Comparison of ENCODE assay signal across 8 cellular contexts in genomic region chr20:53899351-53900167, GRCh38.
DNase-seq lines count a peak whose midpoint lies in the region; ATAC-seq and TF ChIP-seq lines count a peak whose summit lies in the region.

No MANE protein-coding gene starts in this region.

- ATAC-seq in GM19035 (IDR thresholded peaks at IDR 0.05; ENCODE audit: unreplicated experiment) (peak; percentile 84), HG03280 (IDR thresholded peaks at IDR 0.05; ENCODE audit: unreplicated experiment) (peak; percentile 71)

- H3K27me3 ChIP-seq in ACC112 (ENCODE audit: insufficient read depth, low read length) = no peaks in the 10 kb centered on the region
- no peaks in the 10 kb centered on the region for H3K27me3 ChIP-seq in esophagus squamous epithelium

- TF ChIP-seq CTCF in esophagus squamous epithelium (IDR thresholded peaks at IDR 0.05) = no peak

- no peak for TF ChIP-seq POLR2A in esophagus squamous epithelium (IDR thresholded peaks at IDR 0.05)

- no peaks in the 10 kb centered on the region for H3K27me3 Mint-ChIP-seq in activated CD4-positive, alpha-beta memory T cell treated with anti-CD3 and anti-CD28 coated beads, Interleukin-2, amount 10 ng/mL, durations not matched to agents 7 days and 5 days

- CTCF ChIA-PET in activated CD4-positive, alpha-beta memory T cell treated with anti-CD3 and anti-CD28 coated beads, Interleukin-2, amount 10 ng/mL, durations not matched to agents 7 days and 5 days (lab: Charles Lee) = interaction anchor here (0.9 to 6.9 kb wide), 8 partner anchors 15 to 290 kb away, joined by 3 to 49 read pairs (median 4); no protein-coding TSS in a partner anchor

- peak overlapping the region; percentile 92 for H3K27ac ChIP-seq in ACC112 (ENCODE audit: low read depth, low read length)
- H3K27ac ChIP-seq in esophagus squamous epithelium = peak overlapping the region; percentile 58 to 81 (median 76)

- peak; percentile 82 to 96 for DNase-seq in NOMO-1 (lab: John Stamatoyannopoulos, UW; ENCODE audit: unreplicated experiment in 2 of 2)
- DNase-seq in activated CD4-positive, alpha-beta memory T cell treated with anti-CD3 and anti-CD28 coated beads, Interleukin-2, amount 10 ng/mL, durations not matched to agents 7 days and 5 days = peak; percentile 87
- no peak for DNase-seq in esophagus squamous epithelium (lab: John Stamatoyannopoulos, UW)
- DNase-seq in retina = peak; percentile 35
- no peak for DNase-seq in C1 segment of cervical spinal cord (lab: John Stamatoyannopoulos, UW)

- peak overlapping the region; percentile 78 for H3K27ac Mint-ChIP-seq in activated CD4-positive, alpha-beta memory T cell treated with anti-CD3 and anti-CD28 coated beads, Interleukin-2, amount 10 ng/mL, durations not matched to agents 7 days and 5 days

- POLR2A ChIA-PET in activated CD4-positive, alpha-beta memory T cell treated with anti-CD3 and anti-CD28 coated beads, Interleukin-2, amount 10 ng/mL, durations not matched to agents 7 days and 5 days (lab: Charles Lee) = interaction anchor here (0.7 to 3.1 kb wide), 15 partner anchors 12 to 317 kb away, joined by 3 to 16 read pairs (median 4); no protein-coding TSS in a partner anchor

- H3K4me1 ChIP-seq in ACC112 (ENCODE audit: control insufficient read depth, insufficient read depth, low read length, unreplicated experiment) = peaks cover 47% of the 10 kb centered on the region
- H3K4me1 ChIP-seq in esophagus squamous epithelium = peaks cover 23 to 54% (median 32%) of the 10 kb centered on the region in 3 donors

- H3K4me3 ChIP-seq in ACC112 (ENCODE audit: low read depth, low read length) = no peak overlapping the region
- no peak overlapping the region for H3K4me3 ChIP-seq in esophagus squamous epithelium

- WGBS in esophagus squamous epithelium, 2 donors = 20 to 25% methylated on average over 6 to 8 of the region's 8 CpGs

- no peak overlapping the region for H2AFZ ChIP-seq in ACC112 (ENCODE audit: low read length, unreplicated experiment)

- H3K4me3 Mint-ChIP-seq in activated CD4-positive, alpha-beta memory T cell treated with anti-CD3 and anti-CD28 coated beads, Interleukin-2, amount 10 ng/mL, durations not matched to agents 7 days and 5 days = no peak overlapping the region

- no peaks in the 10 kb centered on the region for H3K9me3 ChIP-seq in esophagus squamous epithelium

- H3K79me2 ChIP-seq in ACC112 (ENCODE audit: control insufficient read depth, insufficient read depth, low read length, unreplicated experiment) = no peaks in the 10 kb centered on the region

- no peaks in the 10 kb centered on the region for H3K36me3 Mint-ChIP-seq in activated CD4-positive, alpha-beta memory T cell treated with anti-CD3 and anti-CD28 coated beads, Interleukin-2, amount 10 ng/mL, durations not matched to agents 7 days and 5 days (ENCODE audit: low read depth)

- no peaks in the 10 kb centered on the region for H3K36me3 ChIP-seq in ACC112 (ENCODE audit: insufficient read depth, low read length)
- no peaks in the 10 kb centered on the region for H3K36me3 ChIP-seq in esophagus squamous epithelium

- intact Hi-C loops in esophagus squamous epithelium (cut with DNase I) = no loop called here

- no peaks in the 10 kb centered on the region for H3K9me3 Mint-ChIP-seq in activated CD4-positive, alpha-beta memory T cell treated with anti-CD3 and anti-CD28 coated beads, Interleukin-2, amount 10 ng/mL, durations not matched to agents 7 days and 5 days

- H3K4me1 Mint-ChIP-seq in activated CD4-positive, alpha-beta memory T cell treated with anti-CD3 and anti-CD28 coated beads, Interleukin-2, amount 10 ng/mL, durations not matched to agents 7 days and 5 days = peaks cover 54% of the 10 kb centered on the region

Comparison
In these comparisons a context has a peak if more than half of its experiments do, and no peak if none do; other contexts are left out.
1. DNase-seq: peak in NOMO-1 (2 of 2), activated CD4-positive, alpha-beta memory T cell treated with anti-CD3 and anti-CD28 coated beads, Interleukin-2, amount 10 ng/mL, durations not matched to agents 7 days and 5 days (single experiment) and retina (single experiment); none in esophagus squamous epithelium (single experiment) and C1 segment of cervical spinal cord (0 of 14).